11 cellular contexts compared by ENCODE assay signal in genomic region chr4:139223682-139224317, GRCh38. TPM values are rescaled to one million over a fixed set of nuclear protein-coding genes. Genes with fewer than 3 reads are reported as not detected.
DNase-seq lines count a peak whose midpoint lies in the region; ATAC-seq and TF ChIP-seq lines count a peak whose summit lies in the region.
"Had no signal": no experiment of that assay in that cellular context is flagged by ENCODE, and none has a peak within 500 bp of the region (broad histone marks: within the 10 kb centered on the region; RNA-seq: fewer than 3 reads in every experiment).

No MANE protein-coding gene starts in this region.

- H2AFZ ChIP-seq in SK-N-SH (ENCODE audit: low read depth): no peak overlapping the region
- no peak overlapping the region for H2AFZ ChIP-seq in smooth muscle cell (ENCODE audit: low read depth)
- H2AFZ ChIP-seq: PC-9 had no signal

- H3K79me2 ChIP-seq in SK-N-SH (ENCODE audit: insufficient read depth) (no peaks in the 10 kb centered on the region), smooth muscle cell (ENCODE audit: low read depth) (no peaks in the 10 kb centered on the region)

- intact Hi-C loops in body of pancreas (cut with DNase I) (no loop called here), posterior cingulate gyrus (cut with DNase I) (loop anchor here (10.0 kb wide), 1 partner anchor 281 kb away; no protein-coding TSS in a partner anchor)

- TF ChIP-seq RAD21 in SK-N-SH (IDR thresholded peaks at IDR 0.05; ENCODE audit: low read length): no peak

- H4K20me1 ChIP-seq in SK-N-SH (ENCODE audit: insufficient read depth): no peaks in the 10 kb centered on the region
- no peaks in the 10 kb centered on the region for H4K20me1 ChIP-seq in smooth muscle cell (ENCODE audit: low read depth)

- H3K4me3 ChIP-seq in SK-N-SH (ENCODE audit: low read depth in 2 of 2, low read length in 1 of 2) (no peak overlapping the region), body of pancreas (no peak overlapping the region), smooth muscle cell (no peak overlapping the region)
- H3K4me3 ChIP-seq: PC-9, upper lobe of left lung had no signal

- H3K36me3 ChIP-seq in SK-N-SH (replicated peaks in 1 of 2; ENCODE audit: control insufficient read depth in 1 of 2, insufficient read depth in 2 of 2, low read length in 1 of 2): no peaks in the 10 kb centered on the region
- H3K36me3 ChIP-seq in body of pancreas (replicated peaks in 1 of 2; ENCODE audit: insufficient read depth in 1 of 2, low read depth in 2 of 2): no peaks in the 10 kb centered on the region
- no peaks in the 10 kb centered on the region for H3K36me3 ChIP-seq in smooth muscle cell (ENCODE audit: low read depth)
- H3K36me3 ChIP-seq: upper lobe of left lung had no signal

- H3K9me2 ChIP-seq in SK-N-SH: no peaks in the 10 kb centered on the region

- H3K4me2 ChIP-seq in SK-N-SH (no peak overlapping the region), smooth muscle cell (no peak overlapping the region)
- H3K4me2 ChIP-seq: PC-9 had no signal

- ATAC-seq in SK-N-SH treated with all-trans-retinoic acid at 6 μM for 48 hours (no peak; the same call in 2 of the 3 replicates), body of pancreas (no peak), HG03025 (IDR thresholded peaks at IDR 0.05; ENCODE audit: low FRiP score, unreplicated experiment) (no peak)

- no peak for TF ChIP-seq EP300 in SK-N-SH (IDR thresholded peaks at IDR 0.05; ENCODE audit: borderline replicate concordance in 1 of 2, low read depth in 1 of 2, low read length in 1 of 2)

- peaks cover 10% of the 10 kb centered on the region for H3F3A ChIP-seq in SK-N-SH (replicated peaks; ENCODE audit: insufficient read depth)
- H3F3A ChIP-seq in smooth muscle cell (ENCODE audit: low read depth): no peaks in the 10 kb centered on the region

- H3K27me3 ChIP-seq in SK-N-SH (ENCODE audit: insufficient read depth) (no peaks in the 10 kb centered on the region), body of pancreas (no peaks in the 10 kb centered on the region), smooth muscle cell (ENCODE audit: low read depth) (no peaks in the 10 kb centered on the region)
- H3K27me3 ChIP-seq: upper lobe of left lung had no signal

- peaks cover 0 to 5% of the 10 kb centered on the region in 2 experiments; a peak in 1 of 4 replicates for H3K4me1 ChIP-seq in SK-N-SH (ENCODE audit: control insufficient read depth in 1 of 2, insufficient read depth in 2 of 2, low read depth in 1 of 2, low read length in 1 of 2)
- H3K4me1 ChIP-seq in body of pancreas: no peaks in the 10 kb centered on the region
- no peaks in the 10 kb centered on the region for H3K4me1 ChIP-seq in smooth muscle cell (ENCODE audit: low read depth)
- H3K4me1 ChIP-seq: upper lobe of left lung had no signal

- TF ChIP-seq POLR2A in body of pancreas (IDR thresholded peaks at IDR 0.05): no peak

- H3K27ac ChIP-seq in SK-N-SH (ENCODE audit: low read depth in 2 of 2, low read length in 1 of 2): 0 out of 4 replicates have a peak overlapping the region, but pooled peaks of 1 of the 2 experiments have one; percentile 18
- no peak overlapping the region for H3K27ac ChIP-seq in body of pancreas
- no peak overlapping the region for H3K27ac ChIP-seq in smooth muscle cell (ENCODE audit: low read depth)
- H3K27ac ChIP-seq: PC-9, upper lobe of left lung had no signal

- POLR2A ChIA-PET in SK-N-SH (lab: Yijun Ruan, JAX): no interaction called here

- WGBS in SK-N-SH (ENCODE audit: low lambda C conversion rate): 84% methylated on average over 2 of the region's 2 CpGs
- 81 to 88% methylated on average over 2 of the region's 2 CpGs for whole genome bisulfite sequencing in body of pancreas, 2 donors
- 84% methylated on average over 2 of the region's 2 CpGs for WGBS in smooth muscle cell (ENCODE audit: low lambda C conversion rate)

- CTCF ChIA-PET in SK-N-SH (lab: Yijun Ruan, JAX): interaction anchor here (1.3 to 5.9 kb wide), 4 partner anchors 9 to 193 kb away, joined by 3 to 38 read pairs (median 8); no protein-coding TSS in a partner anchor

- H3K9ac ChIP-seq in SK-N-SH (no peak overlapping the region), smooth muscle cell (ENCODE audit: low read depth) (no peak overlapping the region)

- no peaks in the 10 kb centered on the region for H3K9me3 ChIP-seq in SK-N-SH
- no peaks in the 10 kb centered on the region for H3K9me3 ChIP-seq in body of pancreas
- H3K9me3 ChIP-seq in smooth muscle cell (replicated peaks; ENCODE audit: low read depth): no peaks in the 10 kb centered on the region
- H3K9me3 ChIP-seq: upper lobe of left lung had no signal

- no peak for TF ChIP-seq CTCF in SK-N-SH (IDR thresholded peaks at IDR 0.05)
- TF ChIP-seq CTCF in body of pancreas (IDR thresholded peaks at IDR 0.05): no peak
- TF ChIP-seq CTCF in smooth muscle cell (IDR thresholded peaks at IDR 0.05; ENCODE audit: borderline replicate concordance, insufficient read depth, poor library complexity, severe bottlenecking): no peak

- no peak for DNase-seq in SK-N-SH
- peak; percentile 28 for DNase-seq in LHCN-M2 (ENCODE audit: low read depth)
- DNase-seq in body of pancreas: peak in 3 of 4 donors; percentile 13 to 28 (median 15)
- peak; percentile 18 to 91 (median 41) for DNase-seq in posterior cingulate gyrus
- no peak for DNase-seq in smooth muscle cell (lab: John Stamatoyannopoulos, UW; ENCODE audit: unreplicated experiment)
- no peak for DNase-seq in islet precursor cell
- DNase-seq: activated gamma-delta T cell treated with Interleukin-2 at 50 U/mL for 16 hours, PC-9 had no signal

TF ChIP-seq in SK-N-SH, 30 proteins besides CTCF, POLR2A, EP300 and RAD21 (continues in another document):
- no peak for TF ChIP-seq MAX (IDR thresholded peaks at IDR 0.05; ENCODE audit: low read depth)
- no peak for TF ChIP-seq FOSL2 (IDR thresholded peaks at IDR 0.05; ENCODE audit: borderline replicate concordance, low read depth)
- no peak for TF ChIP-seq MEF2A (IDR thresholded peaks at IDR 0.05; ENCODE audit: borderline replicate concordance, low read depth)
- TF ChIP-seq NFIC (IDR thresholded peaks at IDR 0.05; ENCODE audit: borderline replicate concordance): peak; percentile 43; the same call in 1 of the 2 replicates
- no peak for TF ChIP-seq POLR2AphosphoS5 (IDR thresholded peaks at IDR 0.05; ENCODE audit: low read depth, low read length)
- TF ChIP-seq TEAD4 (IDR thresholded peaks at IDR 0.05; ENCODE audit: borderline replicate concordance, insufficient read depth): no peak
- TF ChIP-seq USF1 (IDR thresholded peaks at IDR 0.05; ENCODE audit: borderline replicate concordance, low read depth): no peak

TF ChIP-seq in SK-N-SH treated with all-trans-retinoic acid at 6 μM for 48 hours, 23 proteins besides CTCF, POLR2A, EP300 and RAD21:
- no peak for TF ChIP-seq TCF4 (CRISPR knock-in tag; IDR thresholded peaks at IDR 0.05; ENCODE audit: borderline replicate concordance)
- no peak for TF ChIP-seq ARNTL (CRISPR knock-in tag; IDR thresholded peaks at IDR 0.05; ENCODE audit: borderline replicate concordance, low read depth)
- no peak for TF ChIP-seq ZNF565 (CRISPR knock-in tag; conservative IDR thresholded peaks at IDR 0.05; ENCODE audit: low read depth)
- TF ChIP-seq ZFP30 (CRISPR knock-in tag; IDR thresholded peaks at IDR 0.05): no peak

RNA-seq across cellular contexts. Expression of gene ELF2, which starts 46.8 kb away (rescaled TPM):
- polyA plus RNA-seq in SK-N-SH (2012; rRNA removed) (14.0 and 19.1 TPM in 2 replicates), smooth muscle cell (24.2 and 26.1 TPM in 2 replicates)
- 16.8 and 17.6 TPM in 2 replicates for polyA plus RNA-seq in SK-N-SH (2012; cell fraction: cytosol; rRNA removed)
- polyA plus RNA-seq in SK-N-SH (2012; cell fraction: nucleus; rRNA removed): 24.5 and 41.2 TPM in 2 replicates
- total RNA-seq in LHCN-M2 (2014; rRNA removed) (20.5 and 21.1 TPM in 2 replicates), body of pancreas (10 to 100 TPM; 25.4 to 42.5 TPM), smooth muscle cell (37.2 and 39.8 TPM in 2 replicates)
- 7.1 TPM for polyA plus RNA-seq in LHCN-M2 (2012)

RNA-seq across cellular contexts. Expression of gene MGARP, which starts 56.2 kb away (rescaled TPM):
- 20.3 and 22.9 TPM in 2 replicates for polyA plus RNA-seq in SK-N-SH (2012; rRNA removed)
- 26.7 and 33.6 TPM in 2 replicates for polyA plus RNA-seq in SK-N-SH (2012; cell fraction: cytosol; rRNA removed)
- polyA plus RNA-seq in SK-N-SH (2012; cell fraction: nucleus; rRNA removed): 4.5 and 7.4 TPM in 2 replicates
- total RNA-seq in LHCN-M2 (2014; rRNA removed): 1.8 and 2.1 TPM in 2 replicates
- 3.5 TPM for polyA plus RNA-seq in LHCN-M2 (2012)
- total RNA-seq in body of pancreas: under 1 TPM in 1 of 2 donors, not detected in 1; 0.78 TPM
- total RNA-seq in smooth muscle cell: 0.36 TPM in 1 of 2 replicates, not detected in the other
- 0.21 and 0.39 TPM in 2 replicates for polyA plus RNA-seq in smooth muscle cell
- total RNA-seq: PC-9 had no signal

Comparison
In these comparisons a context has a peak if more than half of its experiments do, and no peak if none do; other contexts are left out.
1. DNase-seq: peak in LHCN-M2 (single experiment), body of pancreas (3 of 4) and posterior cingulate gyrus (10 of 10); none in SK-N-SH (single experiment), smooth muscle cell (single experiment) and islet precursor cell (single experiment).